Comparison of ENCODE assay signal across 4 cellular contexts in genomic region chr6:106136845-106137244, GRCh38. TPM values are rescaled to one million over a fixed set of nuclear protein-coding genes. Genes with fewer than 3 reads are reported as not detected.
"Had no signal": no experiment of that assay in that cellular context is flagged by ENCODE, and none has a peak within 500 bp of the region (broad histone marks: within the 10 kb centered on the region; RNA-seq: fewer than 3 reads in every experiment).

No MANE protein-coding gene starts in this region.

- DNase-seq: GDM1, GF-D8 had no signal

- H3K4me3 ChIP-seq: GM12878 had no signal

- ATAC-seq: GM12878 had no signal

RNA-seq across cellular contexts. Expression of gene PRDM1, which starts 50.7 kb away (rescaled TPM):
- total RNA-seq: G401 had no signal
